19 cellular contexts compared by ENCODE assay signal in genomic region chr6:148332088-148332487, GRCh38. TPM values are rescaled to one million over a fixed set of nuclear protein-coding genes. Genes with fewer than 3 reads are reported as not detected.
DNase-seq lines count a peak whose midpoint lies in the region; ATAC-seq, FAIRE-seq and TF ChIP-seq lines count a peak whose summit lies in the region.
"Had no signal": no experiment of that assay in that cellular context is flagged by ENCODE, and none has a peak within 500 bp of the region (broad histone marks: within the 10 kb centered on the region; RNA-seq: fewer than 3 reads in every experiment).

No MANE protein-coding gene starts in this region.

- 0 out of 2 replicates have a peak overlapping the region, but pooled peaks have one; percentile 27 for H2BK12ac ChIP-seq in H1 (ENCODE audit: low read depth, low read length)

- H3K4me1 Mint-ChIP-seq in activated T-helper 1 cell treated with anti-CD3 and anti-CD28 coated beads, Interleukin-12 subunit alpha, Interleukin-12 subunit beta, Interleukin-2, Interleukin-4 antibody, amounts not matched to agents 30 ng/mL and 10 ng/mL and 1 ng/mL, durations not matched to agents 14 hours and 24 hours and 36 hours (ENCODE audit: low read depth): no peaks in the 10 kb centered on the region

- no peak overlapping the region for H2AK5ac ChIP-seq in H1 (ENCODE audit: low read depth, low read length)

- no peaks in the 10 kb centered on the region for H3K27me3 ChIP-seq in H1 (replicated peaks in 1 of 4; ENCODE audit: control insufficient read depth in 3 of 4, extremely low read depth in 1 of 4, insufficient read depth in 3 of 4, low read length in 3 of 4)
- H3K27me3 ChIP-seq: BLaER1 treated with 17β-estradiol and CSF1 and Interleukin-3, amounts not matched to agents 10 nM and 100 nM had no signal

- 0 out of 2 replicates have a peak overlapping the region, but pooled peaks have one; percentile 25 for H2BK20ac ChIP-seq in H1 (ENCODE audit: low read length)

- no peaks in the 10 kb centered on the region for H3K79me2 ChIP-seq in H1 (ENCODE audit: control insufficient read depth in 1 of 2, insufficient read depth in 2 of 2, low read length in 2 of 2)

- H4K20me1 ChIP-seq in H1 (replicated peaks in 1 of 2; ENCODE audit: control insufficient read depth in 1 of 2, insufficient read depth in 2 of 2, low read length in 2 of 2): no peaks in the 10 kb centered on the region
- H4K20me1 ChIP-seq: BLaER1 treated with 17β-estradiol and CSF1 and Interleukin-3, amounts not matched to agents 10 nM and 100 nM had no signal

- H2BK5ac ChIP-seq in H1 (ENCODE audit: low read depth, low read length): no peak overlapping the region

- H2BK120ac ChIP-seq in H1 (replicated peaks; ENCODE audit: low read depth, low read length): no peak overlapping the region

- no peaks in the 10 kb centered on the region for H3K36me3 ChIP-seq in H1 (ENCODE audit: control insufficient read depth in 2 of 4, insufficient read depth in 4 of 4, low read length in 3 of 4)
- H3K36me3 ChIP-seq: BLaER1 treated with 17β-estradiol and CSF1 and Interleukin-3, amounts not matched to agents 10 nM and 100 nM had no signal

- no peak for ATAC-seq in HG02588 (IDR thresholded peaks at IDR 0.05; ENCODE audit: unreplicated experiment)
- ATAC-seq: CD8-positive, alpha-beta T cell had no signal

- H3K9me3 ChIP-seq in H1 (ENCODE audit: insufficient read depth in 2 of 2, low read depth in 1 of 2, low read length in 1 of 2): no peaks in the 10 kb centered on the region
- H3K9me3 ChIP-seq: BLaER1 treated with 17β-estradiol and CSF1 and Interleukin-3, amounts not matched to agents 10 nM and 100 nM had no signal

- whole genome bisulfite sequencing in H1 (ENCODE audit: extremely low coverage in 1 of 2, insufficient coverage in 1 of 2, insufficient read length in 1 of 2, insufficient replicate concordance in 2 of 2, low coverage in 1 of 2, low lambda C conversion rate in 2 of 2, missing lambda C conversion rate in 1 of 2), 2 experiments: 96% methylated on average over 1 of the region's 1 CpG; no CpG with 5 or more reads in 1 of the 2 experiments

- no peak overlapping the region for H3K4me3 Mint-ChIP-seq in activated T-helper 1 cell treated with anti-CD3 and anti-CD28 coated beads, Interleukin-12 subunit alpha, Interleukin-12 subunit beta, Interleukin-2, Interleukin-4 antibody, amounts not matched to agents 30 ng/mL and 10 ng/mL and 1 ng/mL, durations not matched to agents 14 hours and 24 hours and 36 hours
- H3K4me3 Mint-ChIP-seq: CD8-positive, alpha-beta T cell had no signal

- no peaks in the 10 kb centered on the region for H3K36me3 Mint-ChIP-seq in activated T-helper 1 cell treated with anti-CD3 and anti-CD28 coated beads, Interleukin-12 subunit alpha, Interleukin-12 subunit beta, Interleukin-2, Interleukin-4 antibody, amounts not matched to agents 30 ng/mL and 10 ng/mL and 1 ng/mL, durations not matched to agents 14 hours and 24 hours and 36 hours (ENCODE audit: low read depth)
- H3K36me3 Mint-ChIP-seq: CD8-positive, alpha-beta T cell had no signal

- H3K4me1 ChIP-seq in H1 (replicated peaks in 1 of 4; ENCODE audit: control insufficient read depth in 3 of 4, insufficient read depth in 4 of 4, low read length in 3 of 4): peaks cover 0 to 2% (median 0%) of the 10 kb centered on the region in 4 experiments; a peak in 1 of 7 replicates

- no peak overlapping the region for H4K8ac ChIP-seq in H1 (ENCODE audit: extremely low read depth, insufficient read depth, low read length)

- H3K4me3 ChIP-seq in H1 (ENCODE audit: extremely low read depth in 1 of 4, insufficient read depth in 2 of 4, low read depth in 3 of 4, low read length in 4 of 4): no peak overlapping the region
- H3K4me3 ChIP-seq in fibroblast of the aortic adventitia (ENCODE audit: low read depth, low read length): no peak overlapping the region
- H3K4me3 ChIP-seq: BLaER1 treated with 17β-estradiol and CSF1 and Interleukin-3, amounts not matched to agents 10 nM and 100 nM; PC-9 had no signal

- no peak overlapping the region for H2BK15ac ChIP-seq in H1 (ENCODE audit: low read length)

- FAIRE-seq in H1 (lab: Jason Lieb, UNC): no peak
- FAIRE-seq: GM12891, GM18507 had no signal

- peaks cover 22% of the 10 kb centered on the region for H3K27me3 Mint-ChIP-seq in activated T-helper 1 cell treated with anti-CD3 and anti-CD28 coated beads, Interleukin-12 subunit alpha, Interleukin-12 subunit beta, Interleukin-2, Interleukin-4 antibody, amounts not matched to agents 30 ng/mL and 10 ng/mL and 1 ng/mL, durations not matched to agents 14 hours and 24 hours and 36 hours (ENCODE audit: insufficient read depth)

- no peak overlapping the region for H3K27ac ChIP-seq in H1 (ENCODE audit: low read depth, low read length)
- H3K27ac ChIP-seq: KMS-11, PC-9, RWPE1 had no signal

- no peak overlapping the region for H4K91ac ChIP-seq in H1 (replicated peaks; ENCODE audit: insufficient read length, low read length)

- no peak overlapping the region for H4K5ac ChIP-seq in H1 (ENCODE audit: insufficient read length, low read depth, low read length)

- H3K27ac Mint-ChIP-seq in activated T-helper 1 cell treated with anti-CD3 and anti-CD28 coated beads, Interleukin-12 subunit alpha, Interleukin-12 subunit beta, Interleukin-2, Interleukin-4 antibody, amounts not matched to agents 30 ng/mL and 10 ng/mL and 1 ng/mL, durations not matched to agents 14 hours and 24 hours and 36 hours: no peak overlapping the region
- H3K27ac Mint-ChIP-seq: CD8-positive, alpha-beta T cell had no signal

- TF ChIP-seq POLR2A in H1 (IDR thresholded peaks at IDR 0.05; ENCODE audit: control extremely low read depth in 1 of 2, low read depth in 2 of 2, low read length in 2 of 2): no peak

- POLR2A ChIA-PET in H1 (lab: Charles Lee; ENCODE audit: partially characterized antibody): interaction anchor here (0.8 to 1.2 kb wide), 2 partner anchors 10 to 13 kb away, joined by 3 to 4 read pairs; partner anchors contain the start of gene SASH1

- H2AFZ ChIP-seq in H1 (ENCODE audit: low read length): no peak overlapping the region
- H2AFZ ChIP-seq: PC-9 had no signal

- CTCF ChIA-PET in H1 (lab: Charles Lee; ENCODE audit: partially characterized antibody): no interaction called here

- intact Hi-C loops in activated T-helper 1 cell treated with anti-CD3 and anti-CD28 coated beads, Interleukin-12 subunit alpha, Interleukin-12 subunit beta, Interleukin-2, Interleukin-4 antibody, amounts not matched to agents 30 ng/mL and 10 ng/mL and 1 ng/mL, durations not matched to agents 14 hours and 24 hours and 36 hours (cut with micrococcal nuclease): no loop called here

- no peaks in the 10 kb centered on the region for H3K23me2 ChIP-seq in H1 (ENCODE audit: low read depth, low read length)

- TF ChIP-seq EP300 in H1 (IDR thresholded peaks at IDR 0.05; ENCODE audit: borderline replicate concordance in 1 of 2, low read depth in 2 of 2, low read length in 2 of 2): no peak

- no peak for TF ChIP-seq RAD21 in H1 (IDR thresholded peaks at IDR 0.05 in 1 of 2, conservative IDR thresholded peaks at IDR 0.05 in 1 of 2; ENCODE audit: low read depth in 2 of 2, low read length in 2 of 2)

- H3K4me2 ChIP-seq in H1 (ENCODE audit: insufficient read depth in 1 of 2, low read depth in 2 of 2, low read length in 2 of 2): no peak overlapping the region
- H3K4me2 ChIP-seq: KMS-11, PC-9 had no signal

- H3K23ac ChIP-seq in H1 (ENCODE audit: insufficient read length): no peak overlapping the region

- DNase-seq in NCI-H226 (peak; percentile 57), H1 (ENCODE audit: low read depth in 1 of 2, low spot score in 2 of 2) (no peak), fibroblast of the aortic adventitia (ENCODE audit: low read depth) (peak; percentile 71), superior temporal gyrus (ENCODE audit: extremely low spot score) (peak; percentile 6), DMS 273 (lab: John Stamatoyannopoulos, UW; ENCODE audit: unreplicated experiment) (no peak)
- no peak for DNase-seq in activated T-helper 1 cell treated with anti-CD3 and anti-CD28 coated beads, Interleukin-12 subunit alpha, Interleukin-12 subunit beta, Interleukin-2, Interleukin-4 antibody, amounts not matched to agents 30 ng/mL and 10 ng/mL and 1 ng/mL, durations not matched to agents 14 hours and 24 hours and 36 hours (ENCODE audit: low spot score)
- DNase-seq: Calu3; CD8-positive, alpha-beta T cell; DMS53; MV-4-11; NCI-H1694 treated with DMSO at 0.1 percent for 48 hours; NCI-H524 treated with DMSO at 0.1 percent for 48 hours; PC-9 had no signal

- no peak overlapping the region for H3K4ac ChIP-seq in H1 (replicated peaks; ENCODE audit: insufficient read length, low read depth, low read length)

- H3K9me3 Mint-ChIP-seq in activated T-helper 1 cell treated with anti-CD3 and anti-CD28 coated beads, Interleukin-12 subunit alpha, Interleukin-12 subunit beta, Interleukin-2, Interleukin-4 antibody, amounts not matched to agents 30 ng/mL and 10 ng/mL and 1 ng/mL, durations not matched to agents 14 hours and 24 hours and 36 hours: no peaks in the 10 kb centered on the region
- H3K9me3 Mint-ChIP-seq: CD8-positive, alpha-beta T cell had no signal

- H3K18ac ChIP-seq in H1 (ENCODE audit: extremely low read depth, low read length): no peak overlapping the region

- H3K79me1 ChIP-seq in H1 (ENCODE audit: low read depth, low read length): no peaks in the 10 kb centered on the region

- TF ChIP-seq CTCF in H1 (IDR thresholded peaks at IDR 0.05; ENCODE audit: control extremely low read depth in 1 of 3, insufficient read depth in 1 of 3, low read depth in 1 of 3, low read length in 3 of 3) (no peak), fibroblast of the aortic adventitia (IDR thresholded peaks at IDR 0.05; ENCODE audit: insufficient read depth, low read length) (no peak)

- no peak overlapping the region for H3K14ac ChIP-seq in H1 (ENCODE audit: insufficient read length)

- no peak overlapping the region for H3K9ac ChIP-seq in H1 (replicated peaks in 1 of 4; ENCODE audit: extremely low read depth in 1 of 4, low read depth in 3 of 4, low read length in 3 of 4)
- H3K9ac ChIP-seq: KMS-11 had no signal

- no peak overlapping the region for H3K56ac ChIP-seq in H1 (replicated peaks; ENCODE audit: insufficient read length, low read depth, low read length)

TF ChIP-seq in H1, 55 proteins besides CTCF, POLR2A, EP300 and RAD21 (continues in another document):
- TF ChIP-seq NRF1 (IDR thresholded peaks at IDR 0.05; ENCODE audit: low read depth, low read length): no peak

RNA-seq across cellular contexts. Expression of gene SASH1, which starts 10.6 kb away (rescaled TPM):
- total RNA-seq in H1 (2021; fragmentation: NEBNext Ultra II Directional; extraction: Animal tissue kit (Norgen Biotek cat#: 25700)): 18.0 and 20.2 TPM in 2 replicates
- 6.0 and 6.9 TPM in 2 replicates for polyA plus RNA-seq in H1 (2011; rRNA removed)
- polyA plus RNA-seq in H1 (2011; cell fraction: cytosol; rRNA removed): 8.0 TPM
- 11.8 TPM for polyA plus RNA-seq in H1 (2011; cell fraction: nucleus; rRNA removed)
- polyA plus RNA-seq in H1 (2012, experiment 1 of 2): 8.9 to 9.5 TPM (median 9.4 TPM) in 4 replicates
- 1.0 TPM for polyA plus RNA-seq in H1 (2012, experiment 2 of 2)
- polyA plus RNA-seq in H1 (2013, experiment 1 of 2): 7.6 TPM
- 6.6 TPM for polyA plus RNA-seq in H1 (2013, experiment 2 of 2)
- 14.6 and 19.3 TPM in 2 replicates for polyA minus RNA-seq in H1 (2011; rRNA and poly(A)+ RNA removed)
- 16.5 TPM for polyA minus RNA-seq in H1 (2011; cell fraction: cytosol; rRNA and poly(A)+ RNA removed)
- 37.0 TPM for polyA minus RNA-seq in H1 (2011; cell fraction: nucleus; rRNA and poly(A)+ RNA removed)
- total RNA-seq in fibroblast of the aortic adventitia (ENCODE audit: low replicate concordance): 59.5 and 60.2 TPM in 2 replicates
- 0.86 and 1.4 TPM in 2 replicates for total RNA-seq in activated T-helper 1 cell treated with anti-CD3 and anti-CD28 coated beads, Interleukin-12 subunit alpha, Interleukin-12 subunit beta, Interleukin-2, Interleukin-4 antibody, amounts not matched to agents 30 ng/mL and 10 ng/mL and 1 ng/mL, durations not matched to agents 14 hours and 24 hours and 36 hours

Comparison
In these comparisons a context has a peak if more than half of its experiments do, and no peak if none do; other contexts are left out.
1. DNase-seq: peak in NCI-H226 (single experiment), fibroblast of the aortic adventitia (single experiment) and superior temporal gyrus (single experiment); none in H1 (0 of 2), activated T-helper 1 cell treated with anti-CD3 and anti-CD28 coated beads, Interleukin-12 subunit alpha, Interleukin-12 subunit beta, Interleukin-2, Interleukin-4 antibody, amounts not matched to agents 30 ng/mL and 10 ng/mL and 1 ng/mL, durations not matched to agents 14 hours and 24 hours and 36 hours (single experiment) and DMS 273 (single experiment).